ENCODE assay signal across 8 cellular contexts in the genomic region with DNA sequence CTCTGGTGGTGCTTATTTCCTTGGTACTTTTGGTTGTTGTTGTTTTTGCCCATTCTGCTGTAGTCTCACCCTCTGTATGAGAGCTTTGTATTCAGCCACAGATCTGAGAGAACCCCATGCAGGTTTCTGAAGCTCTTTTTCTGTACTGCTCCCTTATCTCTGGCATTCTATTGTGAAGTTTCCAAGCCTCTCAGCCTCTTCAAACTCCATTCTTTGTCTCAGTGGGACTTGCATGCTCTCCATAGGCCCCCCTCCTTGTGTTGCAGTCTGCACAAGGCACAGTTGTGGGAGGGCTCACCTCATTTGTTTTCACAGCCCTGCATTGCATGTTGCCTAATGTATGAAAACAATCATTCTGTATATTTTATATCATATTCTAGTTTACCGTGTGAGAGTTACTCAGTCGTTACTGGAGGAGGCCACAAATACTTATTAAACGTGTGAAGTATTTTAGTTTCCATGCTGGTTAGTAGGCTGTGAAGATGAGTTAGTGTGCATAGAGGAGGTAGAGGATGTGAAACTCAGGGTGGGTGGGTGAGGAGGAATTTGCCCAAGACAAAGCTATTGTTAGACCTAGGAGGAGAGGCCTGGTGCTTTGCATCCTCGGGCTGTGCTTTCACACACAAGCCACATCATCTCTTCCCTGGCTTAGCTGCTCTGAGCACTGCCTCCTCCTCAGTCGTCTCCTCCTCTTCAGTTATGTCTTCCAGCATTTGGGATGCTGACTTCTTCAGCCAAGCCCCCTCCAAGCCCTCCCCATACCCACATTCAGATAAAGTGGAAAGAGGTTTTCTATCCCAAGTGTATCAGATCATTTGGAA. TPM values are rescaled to one million over a fixed set of nuclear protein-coding genes. Genes with fewer than 3 reads are reported as not detected.
DNase-seq lines count a peak whose midpoint lies in the region; ATAC-seq and TF ChIP-seq lines count a peak whose summit lies in the region.

No MANE protein-coding gene starts in this region.

- H3K27me3 Mint-ChIP-seq in HFFc6 (ENCODE audit: insufficient read depth), result peaks cover 4% of the 10 kb centered on the region

- no peak overlapping the region for H3K27ac Mint-ChIP-seq in HFFc6

- peaks cover 28% of the 10 kb centered on the region for H3K4me1 Mint-ChIP-seq in HFFc6 (ENCODE audit: low read depth)

- H3K9me3 Mint-ChIP-seq in HFFc6, result no peaks in the 10 kb centered on the region

- no peak for TF ChIP-seq CTCF in HFFc6 (IDR thresholded peaks at IDR 0.05)

- H3K36me3 Mint-ChIP-seq in HFFc6 (ENCODE audit: low read depth), result no peaks in the 10 kb centered on the region

- peak; percentile 26 for ATAC-seq in GM18858 (IDR thresholded peaks at IDR 0.05; ENCODE audit: unreplicated experiment)
- ATAC-seq in HG02678 (IDR thresholded peaks at IDR 0.05; ENCODE audit: unreplicated experiment), result peak; percentile 38

- no peak overlapping the region for H3K4me3 Mint-ChIP-seq in HFFc6

- DNase-seq in RPMI8226 (peak; percentile 67), middle frontal gyrus (ENCODE audit: extremely low spot score, low spot score) (peak; percentile 21), HFFc6 (no peak), activated gamma-delta T cell (lab: John Stamatoyannopoulos, UW) (no peak), NCI-H1417 treated with DMSO at 0.1 percent for 48 hours (lab: John Stamatoyannopoulos, UW) (no peak), NCI-H2107 treated with DMSO at 0.1 percent for 48 hours (lab: John Stamatoyannopoulos, UW; ENCODE audit: unreplicated experiment) (no peak)

RNA-seq across cellular contexts. Expression of gene CHI3L2, which starts 7.8 kb away (rescaled TPM):
- under 1 TPM in 3 of 6 experiments, not detected in 3; 0.35 to 0.64 (median 0.57) TPM for total RNA-seq in HFFc6 (2021; fragmentation: NEBNext Ultra II Directional; extraction: Animal tissue kit (Norgen Biotek cat#: 25700))

RNA-seq across cellular contexts. Expression of gene DENND2D, which starts 19.2 kb away (rescaled TPM):
- 1 to 10 TPM in 5 of 6 experiments, under 1 TPM in 1; 0.92 to 4.0 (median 3.7) TPM for total RNA-seq in HFFc6 (2021; fragmentation: NEBNext Ultra II Directional; extraction: Animal tissue kit (Norgen Biotek cat#: 25700))

Comparison
In these comparisons a context has a peak if more than half of its experiments do, and no peak if none do; other contexts are left out.
1. DNase-seq: peak in RPMI8226 (single experiment) and middle frontal gyrus (single experiment); none in HFFc6 (single experiment), activated gamma-delta T cell (single experiment), NCI-H1417 treated with DMSO at 0.1 percent for 48 hours (single experiment) and NCI-H2107 treated with DMSO at 0.1 percent for 48 hours (single experiment).